ENCODE assay signal across 12 cellular contexts in genomic region chr20:58897493-58897892, GRCh38. TPM values are rescaled to one million over a fixed set of nuclear protein-coding genes. Genes with fewer than 3 reads are reported as not detected.
A peak's percentile ranks its signal among the peaks of the same experiment; 100 is the strongest.
DNase-seq lines count a peak whose midpoint lies in the region; ATAC-seq and TF ChIP-seq lines count a peak whose summit lies in the region.
"Had no signal": no experiment of that assay in that cellular context is flagged by ENCODE, and none has a peak within 500 bp of the region (broad histone marks: within the 10 kb centered on the region; RNA-seq: fewer than 3 reads in every experiment).

No MANE protein-coding gene starts in this region.

- TF ChIP-seq CTCF in Loucy (conservative IDR thresholded peaks at IDR 0.05; ENCODE audit: low read length) (no peak), neural progenitor cell (IDR thresholded peaks at IDR 0.05) (no peak), upper lobe of right lung (IDR thresholded peaks at IDR 0.05) (no peak)

- H3K27ac Mint-ChIP-seq in CD4-positive, alpha-beta memory T cell: peak overlapping the region in 5 of 7 donors; percentile 4 to 95 (median 58)
- H3K27ac Mint-ChIP-seq in dendritic cell treated with granulocyte-macrophage colony-stimulating factor and Interleukin-4, amounts not matched to agents 40 ng/mL and 50 ng/mL, for 4 days: peak overlapping the region; percentile 63
- peak overlapping the region; percentile 16 for H3K27ac Mint-ChIP-seq in neural progenitor cell
- no peak overlapping the region for H3K27ac Mint-ChIP-seq in activated naive CD4-positive, alpha-beta T cell treated with anti-CD3 and anti-CD28 coated beads for 36 hours

- no peaks in the 10 kb centered on the region for H3K9me3 Mint-ChIP-seq in CD4-positive, alpha-beta memory T cell
- H3K9me3 Mint-ChIP-seq in dendritic cell treated with granulocyte-macrophage colony-stimulating factor and Interleukin-4, amounts not matched to agents 40 ng/mL and 50 ng/mL, for 4 days: no peaks in the 10 kb centered on the region
- no peaks in the 10 kb centered on the region for H3K9me3 Mint-ChIP-seq in neural progenitor cell
- H3K9me3 Mint-ChIP-seq in activated naive CD4-positive, alpha-beta T cell treated with anti-CD3 and anti-CD28 coated beads for 36 hours: no peaks in the 10 kb centered on the region

- peaks cover 14 to 79% of the 10 kb centered on the region in 2 donors for H3K36me3 Mint-ChIP-seq in CD4-positive, alpha-beta memory T cell
- peaks cover 72% of the 10 kb centered on the region for H3K36me3 Mint-ChIP-seq in dendritic cell treated with granulocyte-macrophage colony-stimulating factor and Interleukin-4, amounts not matched to agents 40 ng/mL and 50 ng/mL, for 4 days (ENCODE audit: low read depth)
- H3K36me3 Mint-ChIP-seq in neural progenitor cell: peaks cover 21% of the 10 kb centered on the region
- H3K36me3 Mint-ChIP-seq in activated naive CD4-positive, alpha-beta T cell treated with anti-CD3 and anti-CD28 coated beads for 36 hours (ENCODE audit: low read depth): peaks cover 42% of the 10 kb centered on the region

- H3K27me3 ChIP-seq in CD4-positive, alpha-beta memory T cell (ENCODE audit: insufficient read depth, low read length): no peaks in the 10 kb centered on the region
- no peaks in the 10 kb centered on the region for H3K27me3 ChIP-seq in Loucy (ENCODE audit: insufficient read depth, low read length, poor library complexity, severe bottlenecking)
- H3K27me3 ChIP-seq in neural progenitor cell: no peaks in the 10 kb centered on the region
- no peaks in the 10 kb centered on the region for H3K27me3 ChIP-seq in upper lobe of right lung
- H3K27me3 ChIP-seq: left lung had no signal

- H3K4me2 ChIP-seq in Loucy (ENCODE audit: low read depth, low read length, poor library complexity, severe bottlenecking): peak overlapping the region; percentile 11
- H3K4me2 ChIP-seq in neural progenitor cell: peak overlapping the region; percentile 68

- no peak for ATAC-seq in upper lobe of right lung
- no peak for ATAC-seq in HG02798 (IDR thresholded peaks at IDR 0.05; ENCODE audit: poor library complexity, unreplicated experiment)
- ATAC-seq: left lung had no signal

- no peaks in the 10 kb centered on the region for H3K9me3 ChIP-seq in CD4-positive, alpha-beta memory T cell (ENCODE audit: control insufficient read depth in 1 of 2, low read length in 2 of 2)
- H3K9me3 ChIP-seq in Loucy (ENCODE audit: insufficient read depth, low read depth, low read length) (no peaks in the 10 kb centered on the region), neural progenitor cell (ENCODE audit: low read depth) (no peaks in the 10 kb centered on the region), upper lobe of right lung (no peaks in the 10 kb centered on the region)
- H3K9me3 ChIP-seq: left lung had no signal

- H3K4me3 ChIP-seq in CD4-positive, alpha-beta memory T cell (ENCODE audit: low read length in 2 of 2): no peak overlapping the region
- H3K4me3 ChIP-seq in Loucy (ENCODE audit: low read length, poor library complexity, severe bottlenecking): no peak overlapping the region
- H3K4me3 ChIP-seq in neural progenitor cell: no peak overlapping the region
- no peak overlapping the region for H3K4me3 ChIP-seq in upper lobe of right lung
- H3K4me3 ChIP-seq: left lung, skin epidermis had no signal

- H3K36me3 ChIP-seq in CD4-positive, alpha-beta memory T cell (ENCODE audit: insufficient read depth, low read length): peaks cover 11% of the 10 kb centered on the region
- H3K36me3 ChIP-seq in Loucy (ENCODE audit: insufficient read depth, low read length) (peaks cover 57% of the 10 kb centered on the region), neural progenitor cell (no peaks in the 10 kb centered on the region), upper lobe of right lung (peaks cover 22% of the 10 kb centered on the region)

- H3K9ac ChIP-seq in Loucy (ENCODE audit: low read depth, low read length, poor library complexity, severe bottlenecking) (no peak overlapping the region), neural progenitor cell (no peak overlapping the region)

- H3K4me1 Mint-ChIP-seq in CD4-positive, alpha-beta memory T cell: peaks cover 54 to 89% (median 70%) of the 10 kb centered on the region in 4 donors
- peaks cover 63% of the 10 kb centered on the region for H3K4me1 Mint-ChIP-seq in dendritic cell treated with granulocyte-macrophage colony-stimulating factor and Interleukin-4, amounts not matched to agents 40 ng/mL and 50 ng/mL, for 4 days (ENCODE audit: low read depth)
- H3K4me1 Mint-ChIP-seq in neural progenitor cell: peaks cover 86% of the 10 kb centered on the region
- H3K4me1 Mint-ChIP-seq in activated naive CD4-positive, alpha-beta T cell treated with anti-CD3 and anti-CD28 coated beads for 36 hours (ENCODE audit: low read depth): peaks cover 58% of the 10 kb centered on the region

- no peak for DNase-seq in CD4-positive, alpha-beta memory T cell
- DNase-seq in neural progenitor cell (ENCODE audit: low spot score) (no peak), upper lobe of right lung (no peak), T-helper 1 cell (no peak)
- DNase-seq in activated naive CD4-positive, alpha-beta T cell treated with anti-CD3 and anti-CD28 coated beads for 36 hours: no peak
- DNase-seq: central memory CD4-positive, alpha-beta T cell; left lung; NCI-H2081 had no signal

- peaks cover 52% of the 10 kb centered on the region for H3K4me1 ChIP-seq in CD4-positive, alpha-beta memory T cell (ENCODE audit: insufficient read depth, low read length)
- H3K4me1 ChIP-seq in Loucy (ENCODE audit: insufficient read depth, low read length, poor library complexity, severe bottlenecking) (peaks cover 52% of the 10 kb centered on the region), neural progenitor cell (peaks cover 85% of the 10 kb centered on the region), upper lobe of right lung (peaks cover 64% of the 10 kb centered on the region)

- no peak overlapping the region for H2AFZ ChIP-seq in Loucy (ENCODE audit: low read length)
- no peak overlapping the region for H2AFZ ChIP-seq in neural progenitor cell (replicated peaks)

- intact Hi-C loops in CD4-positive, alpha-beta memory T cell (cut with micrococcal nuclease): loop anchor here (10.0 kb wide), 1 partner anchor 1503 kb away; the partner anchor contains the start of gene RBM38
- intact Hi-C loops in dendritic cell treated with granulocyte-macrophage colony-stimulating factor and Interleukin-4, amounts not matched to agents 40 ng/mL and 50 ng/mL, for 4 days (cut with micrococcal nuclease): loop anchor here (5.0 kb wide), 1 partner anchor 95 kb away; no protein-coding TSS in a partner anchor
- intact Hi-C loops in upper lobe of right lung (cut with DNase I): no loop called here
- intact Hi-C loops in activated naive CD4-positive, alpha-beta T cell treated with anti-CD3 and anti-CD28 coated beads for 36 hours (cut with micrococcal nuclease): no loop called here

- H3K27ac ChIP-seq in CD4-positive, alpha-beta memory T cell (ENCODE audit: low read depth, low read length): no peak overlapping the region
- H3K27ac ChIP-seq in neural progenitor cell (peak overlapping the region; percentile 71), upper lobe of right lung (no peak overlapping the region)
- H3K27ac ChIP-seq: left lung had no signal

- H4K20me1 ChIP-seq in Loucy (ENCODE audit: insufficient read depth, low read length, poor library complexity, severe bottlenecking): peaks cover 100% of the 10 kb centered on the region
- H4K20me1 ChIP-seq in neural progenitor cell (ENCODE audit: low read depth): peaks cover 100% of the 10 kb centered on the region

- H3K4me3 Mint-ChIP-seq in CD4-positive, alpha-beta memory T cell: peak overlapping the region in 1 of 8 donors; percentile 48
- H3K4me3 Mint-ChIP-seq in dendritic cell treated with granulocyte-macrophage colony-stimulating factor and Interleukin-4, amounts not matched to agents 40 ng/mL and 50 ng/mL, for 4 days: no peak overlapping the region
- H3K4me3 Mint-ChIP-seq in neural progenitor cell: no peak overlapping the region
- no peak overlapping the region for H3K4me3 Mint-ChIP-seq in activated naive CD4-positive, alpha-beta T cell treated with anti-CD3 and anti-CD28 coated beads for 36 hours

- CTCF ChIA-PET in CD4-positive, alpha-beta memory T cell (lab: Charles Lee; ENCODE audit: partially characterized antibody): interaction anchor here (1.3 kb wide), 1 partner anchor 27 kb away, joined by 4 read pairs; no protein-coding TSS in a partner anchor
- CTCF ChIA-PET in activated naive CD4-positive, alpha-beta T cell treated with anti-CD3 and anti-CD28 coated beads for 36 hours (lab: Charles Lee): no interaction called here

- H3K79me2 ChIP-seq in Loucy (ENCODE audit: insufficient read depth, low read length): peaks cover 100% of the 10 kb centered on the region
- peaks cover 100% of the 10 kb centered on the region for H3K79me2 ChIP-seq in neural progenitor cell (ENCODE audit: low read depth)

- H3K9me2 ChIP-seq in Loucy (replicated peaks; ENCODE audit: low read depth, low read length): no peaks in the 10 kb centered on the region

- H3F3A ChIP-seq in Loucy (ENCODE audit: low read depth) (no peaks in the 10 kb centered on the region; the same call in 1 of the 2 replicates), neural progenitor cell (ENCODE audit: low read depth) (peaks cover 67% of the 10 kb centered on the region)

- no peaks in the 10 kb centered on the region for H3K27me3 Mint-ChIP-seq in CD4-positive, alpha-beta memory T cell
- no peaks in the 10 kb centered on the region for H3K27me3 Mint-ChIP-seq in dendritic cell treated with granulocyte-macrophage colony-stimulating factor and Interleukin-4, amounts not matched to agents 40 ng/mL and 50 ng/mL, for 4 days
- peaks cover 4% of the 10 kb centered on the region for H3K27me3 Mint-ChIP-seq in neural progenitor cell (ENCODE audit: insufficient read depth, low read depth)
- no peaks in the 10 kb centered on the region for H3K27me3 Mint-ChIP-seq in activated naive CD4-positive, alpha-beta T cell treated with anti-CD3 and anti-CD28 coated beads for 36 hours (ENCODE audit: low read depth)

- POLR2A ChIA-PET in CD4-positive, alpha-beta memory T cell (lab: Charles Lee; ENCODE audit: partially characterized antibody): interaction anchor here (0.7 to 1.6 kb wide), 2 partner anchors 10 to 50 kb away, joined by 3 to 5 read pairs; no protein-coding TSS in a partner anchor

RNA-seq across cellular contexts. Expression of gene GNAS, which starts 45.0 kb away (rescaled TPM):
- total RNA-seq in CD4-positive, alpha-beta memory T cell: 100 to 1,000 TPM; 641 to 645 TPM
- 100 to 1,000 TPM in 1 of 2 donors, 10 to 100 TPM in 1; 70.1 to 184 TPM for polyA plus RNA-seq in CD4-positive, alpha-beta memory T cell
- 794 and 973 TPM in 2 replicates for total RNA-seq in neural progenitor cell (ENCODE audit: low replicate concordance)
- 746 TPM for total RNA-seq in upper lobe of right lung
- total RNA-seq in activated naive CD4-positive, alpha-beta T cell treated with anti-CD3 and anti-CD28 coated beads for 36 hours: 100 to 1,000 TPM; 770 to 802 TPM

RNA-seq across cellular contexts. Expression of gene GNAS-AS1, which starts 46.8 kb away (rescaled TPM):
- 1 to 10 TPM in 1 of 2 experiments, under 1 TPM in 1; 0.94 to 1.1 TPM for total RNA-seq in CD4-positive, alpha-beta memory T cell
- not detected for polyA plus RNA-seq in CD4-positive, alpha-beta memory T cell
- 5.8 and 6.4 TPM in 2 replicates for total RNA-seq in neural progenitor cell (ENCODE audit: low replicate concordance)
- 1.1 TPM for total RNA-seq in upper lobe of right lung
- total RNA-seq in activated naive CD4-positive, alpha-beta T cell treated with anti-CD3 and anti-CD28 coated beads for 36 hours: 1 to 10 TPM; 1.6 to 1.9 TPM

Comparison
In these comparisons a context has a peak if more than half of its experiments do, and no peak if none do; other contexts are left out.
1. intact Hi-C loops: an anchor here in CD4-positive, alpha-beta memory T cell (10.0 kb wide) and dendritic cell treated with granulocyte-macrophage colony-stimulating factor and Interleukin-4, amounts not matched to agents 40 ng/mL and 50 ng/mL, for 4 days (5.0 kb wide); none called in upper lobe of right lung and activated naive CD4-positive, alpha-beta T cell treated with anti-CD3 and anti-CD28 coated beads for 36 hours.